8 cellular contexts compared by ENCODE assay signal in the genomic region with DNA sequence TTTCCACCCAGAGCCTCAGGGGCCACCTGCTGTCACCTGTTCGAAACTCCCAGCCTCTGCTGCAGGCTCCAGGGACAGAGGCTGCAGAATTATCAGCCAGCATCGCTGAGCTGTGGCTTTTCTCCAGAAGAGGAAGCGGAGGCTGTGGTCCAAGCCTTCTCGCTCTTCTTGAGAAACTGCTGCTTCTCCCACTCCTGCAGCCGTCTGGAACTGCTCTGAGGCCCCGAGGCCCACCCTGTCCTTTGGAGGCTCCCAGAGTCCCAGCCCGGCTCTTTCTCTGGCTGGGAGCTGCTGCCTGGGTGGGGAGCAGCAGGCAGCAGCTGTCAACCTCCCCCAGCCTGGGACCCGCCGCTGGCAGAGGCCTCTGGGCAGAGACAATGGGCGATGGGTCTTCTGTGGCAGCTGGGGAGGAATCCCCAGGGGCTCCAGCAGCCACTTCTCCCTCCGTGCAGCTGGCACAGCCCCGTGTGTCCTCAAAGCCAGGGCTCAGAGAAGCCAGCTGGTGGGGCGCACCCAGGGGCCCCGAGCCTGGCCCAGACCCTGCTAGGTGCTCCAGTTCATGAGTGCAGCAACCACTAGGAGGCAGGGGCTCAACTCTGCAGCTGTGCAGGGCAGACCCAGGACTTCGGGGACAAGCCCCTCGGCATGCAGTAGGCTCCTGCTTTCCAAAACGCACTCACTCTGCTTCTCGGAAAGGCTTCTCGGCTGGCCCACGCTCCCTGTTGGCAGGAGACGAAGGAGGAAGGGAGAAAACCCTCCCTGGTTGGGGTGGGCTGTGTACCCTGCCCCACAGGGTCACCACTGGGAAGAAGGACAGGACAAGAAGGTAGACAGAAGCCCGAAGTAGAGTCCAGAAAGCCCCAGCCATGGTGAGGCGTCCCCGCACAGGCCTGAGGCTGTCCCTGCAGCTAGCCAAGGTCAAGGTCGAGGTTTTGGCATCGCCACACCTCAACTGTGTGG.
DNase-seq lines count a peak whose midpoint lies in the region; ATAC-seq and TF ChIP-seq lines count a peak whose summit lies in the region.

No MANE protein-coding gene starts in this region.

- TF ChIP-seq POLR2A in erythroblast (IDR thresholded peaks at IDR 0.05; ENCODE audit: low read length), result no peak

- H3K27ac Mint-ChIP-seq in stimulated activated naive B cell treated with anti-CD40 and anti-IgM and Interleukin-4, amounts not matched to agents 10 μg/mL and 1 μg/mL and 100 μg/mL, for 72 hours, result peak overlapping the region; percentile 93

- DNase-seq in GM06990 (ENCODE audit: extremely low read depth, insufficient read length), result peak; percentile 59
- DNase-seq in RPMI8226, result peak; percentile 45
- peak; percentile 54 to 58 for DNase-seq in erythroblast (lab: John Stamatoyannopoulos, UW)
- DNase-seq in stimulated activated naive B cell treated with anti-CD40 and anti-IgM and Interleukin-4, amounts not matched to agents 10 μg/mL and 1 μg/mL and 100 μg/mL, for 72 hours, result peak; percentile 73
- DNase-seq in epidermal melanocyte (ENCODE audit: insufficient read length, low spot score), result no peak
- DNase-seq in HCEC 1CT, result no peak

- no peak overlapping the region for H3K4me3 ChIP-seq in GM06990 (replicated peaks; ENCODE audit: low read depth, low read length)

- no peaks in the 10 kb centered on the region for H3K27me3 ChIP-seq in GM06990 (replicated peaks; ENCODE audit: control insufficient read depth, insufficient read depth, low read length)

- H3K36me3 Mint-ChIP-seq in stimulated activated naive B cell treated with anti-CD40 and anti-IgM and Interleukin-4, amounts not matched to agents 10 μg/mL and 1 μg/mL and 100 μg/mL, for 72 hours, result peaks cover 10 to 15% of the 10 kb centered on the region in 2 donors

- no peaks in the 10 kb centered on the region for H3K36me3 ChIP-seq in GM06990 (ENCODE audit: control insufficient read depth, insufficient read depth, low read length)

- ATAC-seq in HG03159 (IDR thresholded peaks at IDR 0.05; ENCODE audit: unreplicated experiment) (peak; percentile 55), GM21423 (IDR thresholded peaks at IDR 0.05; ENCODE audit: unreplicated experiment) (no peak)
- ATAC-seq in stimulated activated naive B cell treated with anti-CD40 and anti-IgM and Interleukin-4, amounts not matched to agents 10 μg/mL and 1 μg/mL and 100 μg/mL, for 72 hours (replicated peaks), result peak; percentile 89 to 95

- peaks cover 25 to 37% of the 10 kb centered on the region in 2 donors for H3K4me1 Mint-ChIP-seq in stimulated activated naive B cell treated with anti-CD40 and anti-IgM and Interleukin-4, amounts not matched to agents 10 μg/mL and 1 μg/mL and 100 μg/mL, for 72 hours

- peak overlapping the region; percentile 78 to 79 for H3K4me3 Mint-ChIP-seq in stimulated activated naive B cell treated with anti-CD40 and anti-IgM and Interleukin-4, amounts not matched to agents 10 μg/mL and 1 μg/mL and 100 μg/mL, for 72 hours

- no peaks in the 10 kb centered on the region for H3K9me3 Mint-ChIP-seq in stimulated activated naive B cell treated with anti-CD40 and anti-IgM and Interleukin-4, amounts not matched to agents 10 μg/mL and 1 μg/mL and 100 μg/mL, for 72 hours

- TF ChIP-seq CTCF in GM06990 (IDR thresholded peaks at IDR 0.05; ENCODE audit: insufficient read depth, low read length, poor library complexity, severe bottlenecking), result peak; percentile 44

- H3K27me3 Mint-ChIP-seq in stimulated activated naive B cell treated with anti-CD40 and anti-IgM and Interleukin-4, amounts not matched to agents 10 μg/mL and 1 μg/mL and 100 μg/mL, for 72 hours, result no peaks in the 10 kb centered on the region

Comparison
In these comparisons a context has a peak if more than half of its experiments do, and no peak if none do; other contexts are left out.
1. DNase-seq: peak in GM06990 (single experiment), RPMI8226 (single experiment), erythroblast (2 of 2) and stimulated activated naive B cell treated with anti-CD40 and anti-IgM and Interleukin-4, amounts not matched to agents 10 μg/mL and 1 μg/mL and 100 μg/mL, for 72 hours (single experiment); none in epidermal melanocyte (single experiment) and HCEC 1CT (single experiment).